In the genomic region with DNA sequence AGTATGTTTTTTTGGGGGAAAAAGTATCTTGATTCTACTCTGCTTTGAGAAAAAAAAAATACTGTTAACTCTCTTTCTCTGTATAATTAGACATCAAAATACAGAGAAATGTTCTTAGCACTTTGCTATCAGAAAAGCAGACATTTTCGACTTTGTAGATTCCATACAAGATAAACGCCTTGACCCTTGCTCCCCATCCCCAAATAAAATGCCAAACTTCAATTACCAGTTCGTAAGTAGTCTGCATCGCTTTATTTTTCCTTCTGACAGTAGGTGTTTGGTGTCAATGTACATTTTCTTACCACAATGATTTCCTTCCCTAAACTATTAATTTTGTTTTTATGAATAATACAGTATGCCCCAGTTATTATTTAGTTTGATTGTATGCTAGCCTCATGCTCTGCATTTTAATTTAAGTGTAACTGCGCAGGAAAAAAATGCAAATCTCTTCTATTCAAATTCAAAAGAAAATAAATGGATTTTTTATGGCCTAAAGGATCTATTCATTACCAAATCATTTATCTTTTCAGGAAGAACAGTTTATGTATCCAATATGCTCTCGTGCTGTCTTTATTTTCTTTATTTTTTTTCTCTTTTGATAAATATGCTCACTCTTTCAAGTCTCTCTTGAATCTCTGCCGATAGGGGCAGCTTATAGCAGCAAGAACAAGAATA, we compare ENCODE assay signal across 2 cellular contexts.
TF ChIP-seq lines count a peak whose summit lies in the region.

No MANE protein-coding gene starts in this region.

TF ChIP-seq in SK-N-SH, 30 proteins besides CTCF, POLR2A, EP300 and RAD21 (continued from another document):
- TF ChIP-seq IRF3 (IDR thresholded peaks at IDR 0.05; ENCODE audit: low read depth, low read length) (no peak), MAX (IDR thresholded peaks at IDR 0.05; ENCODE audit: low read depth) (no peak), ELF1 (IDR thresholded peaks at IDR 0.05) (no peak)

TF ChIP-seq in SK-N-SH treated with all-trans-retinoic acid at 6 μM for 48 hours, 23 proteins besides CTCF, POLR2A, EP300 and RAD21 (continued from another document):
- TF ChIP-seq ZNF8 (CRISPR knock-in tag; IDR thresholded peaks at IDR 0.05), result no peak
- no peak for TF ChIP-seq CSDC2 (CRISPR knock-in tag; IDR thresholded peaks at IDR 0.05)
- no peak for TF ChIP-seq ARNTL (CRISPR knock-in tag; IDR thresholded peaks at IDR 0.05; ENCODE audit: borderline replicate concordance, low read depth)
- TF ChIP-seq, protein P1, sequence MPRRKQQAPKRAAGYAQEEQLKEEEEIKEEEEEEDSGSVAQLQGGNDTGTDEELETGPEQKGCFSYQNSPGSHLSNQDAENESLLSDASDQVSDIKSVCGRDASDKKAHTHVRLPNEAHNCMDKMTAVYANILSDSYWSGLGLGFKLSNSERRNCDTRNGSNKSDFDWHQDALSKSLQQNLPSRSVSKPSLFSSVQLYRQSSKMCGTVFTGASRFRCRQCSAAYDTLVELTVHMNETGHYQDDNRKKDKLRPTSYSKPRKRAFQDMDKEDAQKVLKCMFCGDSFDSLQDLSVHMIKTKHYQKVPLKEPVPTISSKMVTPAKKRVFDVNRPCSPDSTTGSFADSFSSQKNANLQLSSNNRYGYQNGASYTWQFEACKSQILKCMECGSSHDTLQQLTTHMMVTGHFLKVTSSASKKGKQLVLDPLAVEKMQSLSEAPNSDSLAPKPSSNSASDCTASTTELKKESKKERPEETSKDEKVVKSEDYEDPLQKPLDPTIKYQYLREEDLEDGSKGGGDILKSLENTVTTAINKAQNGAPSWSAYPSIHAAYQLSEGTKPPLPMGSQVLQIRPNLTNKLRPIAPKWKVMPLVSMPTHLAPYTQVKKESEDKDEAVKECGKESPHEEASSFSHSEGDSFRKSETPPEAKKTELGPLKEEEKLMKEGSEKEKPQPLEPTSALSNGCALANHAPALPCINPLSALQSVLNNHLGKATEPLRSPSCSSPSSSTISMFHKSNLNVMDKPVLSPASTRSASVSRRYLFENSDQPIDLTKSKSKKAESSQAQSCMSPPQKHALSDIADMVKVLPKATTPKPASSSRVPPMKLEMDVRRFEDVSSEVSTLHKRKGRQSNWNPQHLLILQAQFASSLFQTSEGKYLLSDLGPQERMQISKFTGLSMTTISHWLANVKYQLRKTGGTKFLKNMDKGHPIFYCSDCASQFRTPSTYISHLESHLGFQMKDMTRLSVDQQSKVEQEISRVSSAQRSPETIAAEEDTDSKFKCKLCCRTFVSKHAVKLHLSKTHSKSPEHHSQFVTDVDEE (CRISPR knock-in tag; IDR thresholded peaks at IDR 0.05), result no peak
- no peak for TF ChIP-seq ZFP30 (CRISPR knock-in tag; IDR thresholded peaks at IDR 0.05)
- no peak for TF ChIP-seq PPARA (CRISPR knock-in tag; IDR thresholded peaks at IDR 0.05; ENCODE audit: borderline replicate concordance)
- no peak for TF ChIP-seq ZNF565 (CRISPR knock-in tag; conservative IDR thresholded peaks at IDR 0.05; ENCODE audit: low read depth)
- TF ChIP-seq, protein P2, sequence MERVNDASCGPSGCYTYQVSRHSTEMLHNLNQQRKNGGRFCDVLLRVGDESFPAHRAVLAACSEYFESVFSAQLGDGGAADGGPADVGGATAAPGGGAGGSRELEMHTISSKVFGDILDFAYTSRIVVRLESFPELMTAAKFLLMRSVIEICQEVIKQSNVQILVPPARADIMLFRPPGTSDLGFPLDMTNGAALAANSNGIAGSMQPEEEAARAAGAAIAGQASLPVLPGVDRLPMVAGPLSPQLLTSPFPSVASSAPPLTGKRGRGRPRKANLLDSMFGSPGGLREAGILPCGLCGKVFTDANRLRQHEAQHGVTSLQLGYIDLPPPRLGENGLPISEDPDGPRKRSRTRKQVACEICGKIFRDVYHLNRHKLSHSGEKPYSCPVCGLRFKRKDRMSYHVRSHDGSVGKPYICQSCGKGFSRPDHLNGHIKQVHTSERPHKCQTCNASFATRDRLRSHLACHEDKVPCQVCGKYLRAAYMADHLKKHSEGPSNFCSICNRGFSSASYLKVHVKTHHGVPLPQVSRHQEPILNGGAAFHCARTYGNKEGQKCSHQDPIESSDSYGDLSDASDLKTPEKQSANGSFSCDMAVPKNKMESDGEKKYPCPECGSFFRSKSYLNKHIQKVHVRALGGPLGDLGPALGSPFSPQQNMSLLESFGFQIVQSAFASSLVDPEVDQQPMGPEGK (CRISPR knock-in tag; IDR thresholded peaks at IDR 0.05; ENCODE audit: borderline replicate concordance), result no peak
- TF ChIP-seq, protein P3, sequence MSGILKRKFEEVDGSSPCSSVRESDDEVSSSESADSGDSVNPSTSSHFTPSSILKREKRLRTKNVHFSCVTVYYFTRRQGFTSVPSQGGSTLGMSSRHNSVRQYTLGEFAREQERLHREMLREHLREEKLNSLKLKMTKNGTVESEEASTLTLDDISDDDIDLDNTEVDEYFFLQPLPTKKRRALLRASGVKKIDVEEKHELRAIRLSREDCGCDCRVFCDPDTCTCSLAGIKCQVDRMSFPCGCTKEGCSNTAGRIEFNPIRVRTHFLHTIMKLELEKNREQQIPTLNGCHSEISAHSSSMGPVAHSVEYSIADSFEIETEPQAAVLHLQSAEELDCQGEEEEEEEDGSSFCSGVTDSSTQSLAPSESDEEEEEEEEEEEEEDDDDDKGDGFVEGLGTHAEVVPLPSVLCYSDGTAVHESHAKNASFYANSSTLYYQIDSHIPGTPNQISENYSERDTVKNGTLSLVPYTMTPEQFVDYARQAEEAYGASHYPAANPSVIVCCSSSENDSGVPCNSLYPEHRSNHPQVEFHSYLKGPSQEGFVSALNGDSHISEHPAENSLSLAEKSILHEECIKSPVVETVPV (CRISPR knock-in tag; IDR thresholded peaks at IDR 0.05), result no peak
- TF ChIP-seq ISL1 (CRISPR knock-in tag; IDR thresholded peaks at IDR 0.05), result no peak
